ENCODE assay signal across 11 cellular contexts in genomic region chr12:54005531-54005852, GRCh38. TPM values are rescaled to one million over a fixed set of nuclear protein-coding genes. Genes with fewer than 3 reads are reported as not detected.
A peak's percentile ranks its signal among the peaks of the same experiment; 100 is the strongest.
DNase-seq lines count a peak whose midpoint lies in the region; ATAC-seq, FAIRE-seq and TF ChIP-seq lines count a peak whose summit lies in the region.
"Had no signal": no experiment of that assay in that cellular context is flagged by ENCODE, and none has a peak within 500 bp of the region (broad histone marks: within the 10 kb centered on the region; RNA-seq: fewer than 3 reads in every experiment).

No MANE protein-coding gene starts in this region.

- no peak for TF ChIP-seq CTCF in activated CD8-positive, alpha-beta T cell treated with anti-CD3 and anti-CD28 coated beads for 36 hours (IDR thresholded peaks at IDR 0.05)
- no peak for TF ChIP-seq CTCF in Panc1 (IDR thresholded peaks at IDR 0.05)
- TF ChIP-seq CTCF in kidney (IDR thresholded peaks at IDR 0.05; ENCODE audit: borderline replicate concordance, extremely low read depth, insufficient read depth) = no peak

- no peaks in the 10 kb centered on the region for H3K9me3 Mint-ChIP-seq in activated CD8-positive, alpha-beta T cell treated with anti-CD3 and anti-CD28 coated beads, Interleukin-2, amount 10 ng/mL, durations not matched to agents 7 days and 5 days (ENCODE audit: insufficient read depth)
- no peaks in the 10 kb centered on the region for H3K9me3 Mint-ChIP-seq in activated CD8-positive, alpha-beta T cell treated with anti-CD3 and anti-CD28 coated beads for 36 hours
- no peaks in the 10 kb centered on the region for H3K9me3 Mint-ChIP-seq in stimulated activated naive B cell treated with anti-CD40 and anti-IgM and Interleukin-4, amounts not matched to agents 10 μg/mL and 1 μg/mL and 100 μg/mL, for 72 hours
- H3K9me3 Mint-ChIP-seq: activated naive CD4-positive, alpha-beta T cell treated with anti-CD3 and anti-CD28 coated beads, Interleukin-2, amount 50 U/mL, for 72 hours had no signal

- H3K27me3 ChIP-seq in Panc1 (ENCODE audit: control insufficient read depth, insufficient read depth, low read length) = no peaks in the 10 kb centered on the region
- H3K27me3 ChIP-seq in effector memory CD4-positive, alpha-beta T cell (replicated peaks; ENCODE audit: control insufficient read depth, insufficient read depth, low read length, poor library complexity, severe bottlenecking) = peaks cover 94% of the 10 kb centered on the region

- in situ Hi-C loops in Panc1 (cut with HindIII; ENCODE audit: low pct_unique_long_range_greater_than_20kb, low sequenced_read_pairs) = no loop called here

- H3K4me3 ChIP-seq in Panc1 (ENCODE audit: low read depth in 2 of 2, low read length in 2 of 2) (peak overlapping the region; percentile 47 to 66), kidney (ENCODE audit: low read length in 2 of 2) (peak overlapping the region in 1 of 2 donors; percentile 39)
- H3K4me3 ChIP-seq in effector memory CD4-positive, alpha-beta T cell (ENCODE audit: insufficient read depth, low read depth, low read length, poor library complexity, severe bottlenecking) = no peak overlapping the region

- POLR2A ChIA-PET in activated CD8-positive, alpha-beta T cell treated with anti-CD3 and anti-CD28 coated beads, Interleukin-2, amount 10 ng/mL, durations not matched to agents 7 days and 5 days (lab: Charles Lee) = interaction anchor here (0.6 to 1.0 kb wide), 2 partner anchors 27 to 34 kb away, joined by 3 to 5 read pairs; partner anchors contain the start of gene HOXC5
- POLR2A ChIA-PET in activated CD8-positive, alpha-beta T cell treated with anti-CD3 and anti-CD28 coated beads for 36 hours (lab: Charles Lee) = interaction anchor here (1.0 kb wide), 1 partner anchor 24 kb away, joined by 3 read pairs; no protein-coding TSS in a partner anchor
- POLR2A ChIA-PET in Panc1 (lab: Charles Lee) = interaction anchor here (0.5 to 0.7 kb wide), 2 partner anchors 50 to 186 kb away, joined by 3 to 7 read pairs; no protein-coding TSS in a partner anchor

- DNase-seq in activated CD8-positive, alpha-beta T cell treated with anti-CD3 and anti-CD28 coated beads, Interleukin-2, amount 10 ng/mL, durations not matched to agents 7 days and 5 days = no peak
- DNase-seq in activated CD8-positive, alpha-beta T cell treated with anti-CD3 and anti-CD28 coated beads for 36 hours = no peak
- DNase-seq in Panc1 (ENCODE audit: low read depth, low spot score) (no peak), kidney (peak; percentile 84), AG08395 (ENCODE audit: low spot score) (no peak)
- no peak for DNase-seq in stimulated activated naive B cell treated with anti-CD40 and anti-IgM and Interleukin-4, amounts not matched to agents 10 μg/mL and 1 μg/mL and 100 μg/mL, for 72 hours
- DNase-seq in effector memory CD4-positive, alpha-beta T cell = no peak
- no peak for DNase-seq in activated naive CD4-positive, alpha-beta T cell treated with anti-CD3 and anti-CD28 coated beads, Interleukin-2, amount 50 U/mL, for 16 hours

- peaks cover 3% of the 10 kb centered on the region; the same call in 1 of the 2 replicates for H3K36me3 ChIP-seq in Panc1 (ENCODE audit: control insufficient read depth, insufficient read depth, low read length)
- no peaks in the 10 kb centered on the region for H3K36me3 ChIP-seq in kidney (ENCODE audit: control insufficient read depth in 1 of 2, insufficient read depth in 2 of 2, low read length in 2 of 2)
- H3K36me3 ChIP-seq in effector memory CD4-positive, alpha-beta T cell (ENCODE audit: control insufficient read depth, insufficient read depth, low read length) = no peaks in the 10 kb centered on the region
- H3K36me3 ChIP-seq: colonic mucosa had no signal

- CTCF ChIA-PET in activated CD8-positive, alpha-beta T cell treated with anti-CD3 and anti-CD28 coated beads, Interleukin-2, amount 10 ng/mL, durations not matched to agents 7 days and 5 days (lab: Charles Lee) = interaction anchor here (0.6 to 7.0 kb wide), 28 partner anchors 7 to 315 kb away, joined by 3 to 91 read pairs (median 5); partner anchors contain the start of genes HOXC12, HOXC5 and SMUG1
- CTCF ChIA-PET in activated CD8-positive, alpha-beta T cell treated with anti-CD3 and anti-CD28 coated beads for 36 hours (lab: Charles Lee) = interaction anchor here (0.6 to 6.5 kb wide), 31 partner anchors 8 to 209 kb away, joined by 3 to 94 read pairs (median 6); partner anchors contain the start of genes HOXC10, HOXC5, HOXC6 and SMUG1
- CTCF ChIA-PET in Panc1 (lab: Charles Lee) = interaction anchor here (0.6 to 1.1 kb wide), 6 partner anchors 12 to 253 kb away, joined by 3 to 7 read pairs (median 3); no protein-coding TSS in a partner anchor

- peaks cover 20% of the 10 kb centered on the region for H3K4me1 Mint-ChIP-seq in activated CD8-positive, alpha-beta T cell treated with anti-CD3 and anti-CD28 coated beads, Interleukin-2, amount 10 ng/mL, durations not matched to agents 7 days and 5 days (ENCODE audit: low read depth)
- H3K4me1 Mint-ChIP-seq in activated CD8-positive, alpha-beta T cell treated with anti-CD3 and anti-CD28 coated beads for 36 hours (ENCODE audit: low read depth) = peaks cover 17% of the 10 kb centered on the region
- peaks cover 20 to 40% of the 10 kb centered on the region in 2 donors for H3K4me1 Mint-ChIP-seq in stimulated activated naive B cell treated with anti-CD40 and anti-IgM and Interleukin-4, amounts not matched to agents 10 μg/mL and 1 μg/mL and 100 μg/mL, for 72 hours

- H3K27ac Mint-ChIP-seq in activated CD8-positive, alpha-beta T cell treated with anti-CD3 and anti-CD28 coated beads, Interleukin-2, amount 10 ng/mL, durations not matched to agents 7 days and 5 days = no peak overlapping the region
- no peak overlapping the region for H3K27ac Mint-ChIP-seq in activated CD8-positive, alpha-beta T cell treated with anti-CD3 and anti-CD28 coated beads for 36 hours
- H3K27ac Mint-ChIP-seq in stimulated activated naive B cell treated with anti-CD40 and anti-IgM and Interleukin-4, amounts not matched to agents 10 μg/mL and 1 μg/mL and 100 μg/mL, for 72 hours = peak overlapping the region; percentile 93

- no TSS peak for BruUV-seq in Panc1 (replicated peaks; lab: Mats Ljungman, UMichigan)

- intact Hi-C loops in activated CD8-positive, alpha-beta T cell treated with anti-CD3 and anti-CD28 coated beads for 36 hours (cut with micrococcal nuclease) = loop anchor here (5.0 kb wide), 1 partner anchor 187 kb away; no protein-coding TSS in a partner anchor
- intact Hi-C loops in Panc1 (cut with micrococcal nuclease; ENCODE audit: unreplicated experiment) (no loop called here), kidney (cut with DNase I) (no loop called here)

- no peaks in the 10 kb centered on the region for H3K36me3 Mint-ChIP-seq in activated CD8-positive, alpha-beta T cell treated with anti-CD3 and anti-CD28 coated beads, Interleukin-2, amount 10 ng/mL, durations not matched to agents 7 days and 5 days (ENCODE audit: low read depth)
- no peaks in the 10 kb centered on the region for H3K36me3 Mint-ChIP-seq in activated CD8-positive, alpha-beta T cell treated with anti-CD3 and anti-CD28 coated beads for 36 hours (ENCODE audit: low read depth)
- H3K36me3 Mint-ChIP-seq in stimulated activated naive B cell treated with anti-CD40 and anti-IgM and Interleukin-4, amounts not matched to agents 10 μg/mL and 1 μg/mL and 100 μg/mL, for 72 hours = no peaks in the 10 kb centered on the region

- ATAC-seq in activated CD8-positive, alpha-beta T cell treated with anti-CD3 and anti-CD28 coated beads, Interleukin-2, amount 10 ng/mL, durations not matched to agents 7 days and 5 days = peak; percentile 6
- ATAC-seq in activated CD8-positive, alpha-beta T cell treated with anti-CD3 and anti-CD28 coated beads for 36 hours = no peak
- peak; percentile 18 for ATAC-seq in Panc1
- no peak for ATAC-seq in stimulated activated naive B cell treated with anti-CD40 and anti-IgM and Interleukin-4, amounts not matched to agents 10 μg/mL and 1 μg/mL and 100 μg/mL, for 72 hours (replicated peaks)

- H3K27me3 Mint-ChIP-seq in activated CD8-positive, alpha-beta T cell treated with anti-CD3 and anti-CD28 coated beads, Interleukin-2, amount 10 ng/mL, durations not matched to agents 7 days and 5 days (ENCODE audit: low read depth) = peaks cover 95% of the 10 kb centered on the region
- peaks cover 86% of the 10 kb centered on the region for H3K27me3 Mint-ChIP-seq in activated CD8-positive, alpha-beta T cell treated with anti-CD3 and anti-CD28 coated beads for 36 hours
- peaks cover 96 to 100% of the 10 kb centered on the region in 2 donors for H3K27me3 Mint-ChIP-seq in stimulated activated naive B cell treated with anti-CD40 and anti-IgM and Interleukin-4, amounts not matched to agents 10 μg/mL and 1 μg/mL and 100 μg/mL, for 72 hours

- H3K9me3 ChIP-seq in Panc1 (ENCODE audit: control insufficient read depth, insufficient read depth, low read depth, low read length) (no peaks in the 10 kb centered on the region), kidney (ENCODE audit: control insufficient read depth in 1 of 2, low read length in 2 of 2) (no peaks in the 10 kb centered on the region)
- H3K9me3 ChIP-seq in effector memory CD4-positive, alpha-beta T cell (ENCODE audit: control insufficient read depth, low read length) = no peaks in the 10 kb centered on the region
- H3K9me3 ChIP-seq: colonic mucosa had no signal

- peak overlapping the region; percentile 41 to 61 for H3K9ac ChIP-seq in kidney (ENCODE audit: low read length in 2 of 2)

- H3K27ac ChIP-seq in Panc1 (ENCODE audit: low read length) = peak overlapping the region; percentile 99
- H3K27ac ChIP-seq in kidney (ENCODE audit: low read depth in 2 of 2, low read length in 2 of 2) = peak overlapping the region; percentile 49 to 71
- H3K27ac ChIP-seq in effector memory CD4-positive, alpha-beta T cell (ENCODE audit: insufficient read depth, low read length, poor library complexity, severe bottlenecking) = no peak overlapping the region
- H3K27ac ChIP-seq: colonic mucosa had no signal

- H3K4me1 ChIP-seq in Panc1 (ENCODE audit: control insufficient read depth, insufficient read depth, low read length) (peaks cover 44% of the 10 kb centered on the region), kidney (ENCODE audit: control insufficient read depth in 1 of 2, insufficient read depth in 1 of 2, low read depth in 1 of 2, low read length in 2 of 2) (peaks cover 14 to 28% of the 10 kb centered on the region in 2 donors)
- H3K4me1 ChIP-seq in effector memory CD4-positive, alpha-beta T cell (ENCODE audit: control insufficient read depth, insufficient read depth, low read length, poor library complexity, severe bottlenecking) = peaks cover 32% of the 10 kb centered on the region

- H3K4me3 Mint-ChIP-seq in activated CD8-positive, alpha-beta T cell treated with anti-CD3 and anti-CD28 coated beads, Interleukin-2, amount 10 ng/mL, durations not matched to agents 7 days and 5 days = no peak overlapping the region
- H3K4me3 Mint-ChIP-seq in activated CD8-positive, alpha-beta T cell treated with anti-CD3 and anti-CD28 coated beads for 36 hours = no peak overlapping the region
- peak overlapping the region in 1 of 2 donors; percentile 87 for H3K4me3 Mint-ChIP-seq in stimulated activated naive B cell treated with anti-CD40 and anti-IgM and Interleukin-4, amounts not matched to agents 10 μg/mL and 1 μg/mL and 100 μg/mL, for 72 hours

- FAIRE-seq in kidney (lab: Jason Lieb, UNC) = no peak

RNA-seq across cellular contexts. Expression of gene HOXC8, which starts 3.3 kb away (rescaled TPM):
- not detected for total RNA-seq in activated CD8-positive, alpha-beta T cell treated with anti-CD3 and anti-CD28 coated beads, Interleukin-2, amount 10 ng/mL, durations not matched to agents 7 days and 5 days
- total RNA-seq in activated CD8-positive, alpha-beta T cell treated with anti-CD3 and anti-CD28 coated beads for 36 hours = not detected
- 15.3 TPM for total RNA-seq in Panc1 (2021; ENCODE audit: unreplicated experiment)
- 9.5 TPM for polyA plus RNA-seq in Panc1 (2012; ENCODE audit: insufficient read length)
- 9.0 TPM for total RNA-seq in kidney
- polyA plus RNA-seq in kidney (ENCODE audit: insufficient read depth, low read depth, low replicate concordance) = 2.1 TPM
- total RNA-seq: activated naive CD4-positive, alpha-beta T cell treated with anti-CD3 and anti-CD28 coated beads, Interleukin-2, amount 50 U/mL, for 72 hours; colonic mucosa had no signal

RNA-seq across cellular contexts. Expression of gene HOXC9, which starts 5.5 kb away (rescaled TPM):
- not detected for total RNA-seq in activated CD8-positive, alpha-beta T cell treated with anti-CD3 and anti-CD28 coated beads, Interleukin-2, amount 10 ng/mL, durations not matched to agents 7 days and 5 days
- not detected for total RNA-seq in activated CD8-positive, alpha-beta T cell treated with anti-CD3 and anti-CD28 coated beads for 36 hours
- 37.2 TPM for total RNA-seq in Panc1 (2021; ENCODE audit: unreplicated experiment)
- 41.2 TPM for polyA plus RNA-seq in Panc1 (2012; ENCODE audit: insufficient read length)
- 16.5 TPM for total RNA-seq in kidney
- 11.7 TPM for polyA plus RNA-seq in kidney (ENCODE audit: insufficient read depth, low read depth, low replicate concordance)
- total RNA-seq: activated naive CD4-positive, alpha-beta T cell treated with anti-CD3 and anti-CD28 coated beads, Interleukin-2, amount 50 U/mL, for 72 hours; colonic mucosa had no signal
- polyA plus RNA-seq: AG04450 had no signal

RNA-seq across cellular contexts. Expression of gene HOXC10, which starts 20.5 kb away (rescaled TPM):
- total RNA-seq in activated CD8-positive, alpha-beta T cell treated with anti-CD3 and anti-CD28 coated beads, Interleukin-2, amount 10 ng/mL, durations not matched to agents 7 days and 5 days = not detected
- not detected for total RNA-seq in activated CD8-positive, alpha-beta T cell treated with anti-CD3 and anti-CD28 coated beads for 36 hours
- 154 TPM for total RNA-seq in Panc1 (2021; ENCODE audit: unreplicated experiment)
- polyA plus RNA-seq in Panc1 (2012; ENCODE audit: insufficient read length) = 178 TPM
- total RNA-seq in kidney = 50.7 TPM
- 49.7 TPM for polyA plus RNA-seq in kidney (ENCODE audit: insufficient read depth, low read depth, low replicate concordance)
- total RNA-seq: activated naive CD4-positive, alpha-beta T cell treated with anti-CD3 and anti-CD28 coated beads, Interleukin-2, amount 50 U/mL, for 72 hours; colonic mucosa had no signal
- polyA plus RNA-seq: AG04450 had no signal

RNA-seq across cellular contexts. Expression of gene HOXC6, which starts 22.7 kb away (rescaled TPM):
- total RNA-seq in activated CD8-positive, alpha-beta T cell treated with anti-CD3 and anti-CD28 coated beads, Interleukin-2, amount 10 ng/mL, durations not matched to agents 7 days and 5 days = not detected
- not detected for total RNA-seq in activated CD8-positive, alpha-beta T cell treated with anti-CD3 and anti-CD28 coated beads for 36 hours
- 52.2 TPM for total RNA-seq in Panc1 (2021; ENCODE audit: unreplicated experiment)
- 46.1 TPM for polyA plus RNA-seq in Panc1 (2012; ENCODE audit: insufficient read length)
- total RNA-seq in kidney = 22.0 TPM
- polyA plus RNA-seq in kidney (ENCODE audit: insufficient read depth, low read depth, low replicate concordance) = 11.4 TPM
- total RNA-seq: activated naive CD4-positive, alpha-beta T cell treated with anti-CD3 and anti-CD28 coated beads, Interleukin-2, amount 50 U/mL, for 72 hours had no signal

RNA-seq across cellular contexts. Expression of gene HOXC5, which starts 27.4 kb away (rescaled TPM):
- total RNA-seq in activated CD8-positive, alpha-beta T cell treated with anti-CD3 and anti-CD28 coated beads, Interleukin-2, amount 10 ng/mL, durations not matched to agents 7 days and 5 days = not detected
- not detected for total RNA-seq in activated CD8-positive, alpha-beta T cell treated with anti-CD3 and anti-CD28 coated beads for 36 hours
- total RNA-seq in Panc1 (2021; ENCODE audit: unreplicated experiment) = 5.0 TPM
- polyA plus RNA-seq in Panc1 (2012; ENCODE audit: insufficient read length) = 0.76 TPM
- total RNA-seq in kidney = 4.8 TPM
- polyA plus RNA-seq in kidney (ENCODE audit: insufficient read depth, low read depth, low replicate concordance) = 0.24 TPM
- total RNA-seq: activated naive CD4-positive, alpha-beta T cell treated with anti-CD3 and anti-CD28 coated beads, Interleukin-2, amount 50 U/mL, for 72 hours; colonic mucosa had no signal
- polyA plus RNA-seq: AG04450 had no signal

Comparison
In these comparisons a context has a peak if more than half of its experiments do, and no peak if none do; other contexts are left out.
1. ATAC-seq: peak in activated CD8-positive, alpha-beta T cell treated with anti-CD3 and anti-CD28 coated beads, Interleukin-2, amount 10 ng/mL, durations not matched to agents 7 days and 5 days (single experiment) and Panc1 (single experiment); none in activated CD8-positive, alpha-beta T cell treated with anti-CD3 and anti-CD28 coated beads for 36 hours (single experiment) and stimulated activated naive B cell treated with anti-CD40 and anti-IgM and Interleukin-4, amounts not matched to agents 10 μg/mL and 1 μg/mL and 100 μg/mL, for 72 hours (0 of 2).
2. RNA of gene HOXC9, which starts 5.5 kb away (total RNA-seq): 37.2 TPM in Panc1 (single experiment) and 16.5 TPM in kidney (single experiment); not detected in activated CD8-positive, alpha-beta T cell treated with anti-CD3 and anti-CD28 coated beads, Interleukin-2, amount 10 ng/mL, durations not matched to agents 7 days and 5 days and not detected in activated CD8-positive, alpha-beta T cell treated with anti-CD3 and anti-CD28 coated beads for 36 hours; every median in the first group is over 10 times any median in the second.
3. RNA of gene HOXC10, which starts 20.5 kb away (total RNA-seq): 154 TPM in Panc1 (single experiment) and 50.7 TPM in kidney (single experiment); not detected in activated CD8-positive, alpha-beta T cell treated with anti-CD3 and anti-CD28 coated beads, Interleukin-2, amount 10 ng/mL, durations not matched to agents 7 days and 5 days and not detected in activated CD8-positive, alpha-beta T cell treated with anti-CD3 and anti-CD28 coated beads for 36 hours; every median in the first group is over 10 times any median in the second.